Comparison of ENCODE assay signal across 18 cellular contexts in the genomic region with DNA sequence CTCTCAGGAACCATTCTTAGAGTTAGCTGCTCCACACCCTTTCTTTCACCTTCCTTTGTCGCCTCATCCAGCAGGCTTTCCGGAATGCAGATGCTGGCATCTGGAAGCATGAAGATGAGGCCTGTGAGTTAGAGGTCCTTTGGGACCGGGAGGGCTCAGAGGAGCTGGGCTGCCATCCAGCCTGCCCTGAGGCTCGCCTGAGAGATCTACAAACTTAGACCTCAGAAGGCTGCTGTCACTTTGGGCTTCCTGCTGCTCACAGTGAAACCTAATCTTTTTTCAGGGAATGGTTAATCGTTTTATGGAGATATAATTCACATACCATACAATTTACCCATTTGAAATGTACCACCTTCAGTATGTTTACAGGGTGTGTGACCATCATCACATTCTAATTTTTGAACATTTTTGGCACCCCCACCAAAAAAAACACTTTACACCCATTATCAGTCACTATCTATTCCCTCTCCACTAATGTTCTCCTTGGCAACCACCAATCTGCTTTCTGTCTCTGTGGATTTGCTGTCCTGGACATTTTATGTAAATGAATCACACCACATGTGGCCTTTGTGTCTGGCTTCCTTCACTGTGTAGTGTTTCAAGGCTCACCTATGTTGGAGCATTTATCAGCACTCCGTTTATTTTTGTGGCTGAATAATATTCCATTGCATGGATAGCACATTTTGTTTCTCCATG. TPM values are rescaled to one million over a fixed set of nuclear protein-coding genes. Genes with fewer than 3 reads are reported as not detected.
A peak's percentile ranks its signal among the peaks of the same experiment; 100 is the strongest.
DNase-seq lines count a peak whose midpoint lies in the region; ATAC-seq and TF ChIP-seq lines count a peak whose summit lies in the region.
"Had no signal": no experiment of that assay in that cellular context is flagged by ENCODE, and none has a peak within 500 bp of the region (broad histone marks: within the 10 kb centered on the region; RNA-seq: fewer than 3 reads in every experiment).

No MANE protein-coding gene starts in this region.

- intact Hi-C loops in Calu3 (cut with micrococcal nuclease; ENCODE audit: unreplicated experiment) = no loop called here

- TF ChIP-seq CTCF in Calu3 (IDR thresholded peaks at IDR 0.05; ENCODE audit: unreplicated experiment) = no peak

- peaks cover 21% of the 10 kb centered on the region for H3K27me3 Mint-ChIP-seq in Calu3 (ENCODE audit: unreplicated experiment)
- H3K27me3 Mint-ChIP-seq in stimulated activated naive B cell treated with anti-CD40 and anti-IgM and Interleukin-4, amounts not matched to agents 10 μg/mL and 1 μg/mL and 100 μg/mL, for 72 hours = peaks cover 17 to 18% of the 10 kb centered on the region in 2 donors

- CTCF ChIA-PET in Calu3 (lab: Charles Lee) = interaction anchor here (0.7 kb wide), 1 partner anchor 280 kb away, joined by 6 read pairs; no protein-coding TSS in a partner anchor

- DNase-seq in A172 (ENCODE audit: low spot score) = peak; percentile 37
- DNase-seq in Calu3 = no peak
- peak; percentile 63 for DNase-seq in RPMI7951 (ENCODE audit: low read depth)
- peak; percentile 83 for DNase-seq in fibroblast of gingiva (ENCODE audit: low read depth)
- DNase-seq in NOMO-1 (lab: John Stamatoyannopoulos, UW; ENCODE audit: unreplicated experiment in 2 of 2) = no peak
- no peak for DNase-seq in effector CD8-positive, alpha-beta T cell (lab: John Stamatoyannopoulos, UW)
- no peak for DNase-seq in stimulated activated naive B cell treated with anti-CD40 and anti-IgM and Interleukin-4, amounts not matched to agents 10 μg/mL and 1 μg/mL and 100 μg/mL, for 72 hours
- no peak for DNase-seq in NCI-H446 treated with DMSO at 0.1 percent for 48 hours (lab: John Stamatoyannopoulos, UW)
- DNase-seq: activated CD4-positive, alpha-beta T cell treated with anti-CD3 and anti-CD28 coated beads, Interleukin-2, amount 50 U/mL, for 1 hour; CD4-positive, CD25-positive, alpha-beta regulatory T cell; immature natural killer cell; KG1; NCI-H1930; OCI-M1; substantia nigra; T-helper 1 cell had no signal

- H3K36me3 Mint-ChIP-seq in Calu3 (ENCODE audit: insufficient read depth, unreplicated experiment) = peaks cover 9% of the 10 kb centered on the region
- H3K36me3 Mint-ChIP-seq in stimulated activated naive B cell treated with anti-CD40 and anti-IgM and Interleukin-4, amounts not matched to agents 10 μg/mL and 1 μg/mL and 100 μg/mL, for 72 hours = no peaks in the 10 kb centered on the region
- H3K36me3 Mint-ChIP-seq: CD4-positive, CD25-positive, alpha-beta regulatory T cell; immature natural killer cell had no signal

- no TSS peak for BruUV-seq in Calu3 (replicated peaks; lab: Mats Ljungman, UMichigan)

- H3K27ac Mint-ChIP-seq in Calu3 (ENCODE audit: unreplicated experiment) = peak overlapping the region; percentile 27
- H3K27ac Mint-ChIP-seq in stimulated activated naive B cell treated with anti-CD40 and anti-IgM and Interleukin-4, amounts not matched to agents 10 μg/mL and 1 μg/mL and 100 μg/mL, for 72 hours = no peak overlapping the region
- H3K27ac Mint-ChIP-seq: CD4-positive, CD25-positive, alpha-beta regulatory T cell had no signal

- H3K9me3 Mint-ChIP-seq in Calu3 (ENCODE audit: low read depth, unreplicated experiment) = no peaks in the 10 kb centered on the region
- peaks cover 0 to 1% of the 10 kb centered on the region in 2 donors for H3K9me3 Mint-ChIP-seq in stimulated activated naive B cell treated with anti-CD40 and anti-IgM and Interleukin-4, amounts not matched to agents 10 μg/mL and 1 μg/mL and 100 μg/mL, for 72 hours
- H3K9me3 Mint-ChIP-seq: CD4-positive, CD25-positive, alpha-beta regulatory T cell; central memory CD8-positive, alpha-beta T cell; immature natural killer cell had no signal

- H3K4me3 Mint-ChIP-seq in Calu3 (ENCODE audit: low read depth, unreplicated experiment) = no peak overlapping the region
- H3K4me3 Mint-ChIP-seq in stimulated activated naive B cell treated with anti-CD40 and anti-IgM and Interleukin-4, amounts not matched to agents 10 μg/mL and 1 μg/mL and 100 μg/mL, for 72 hours = no peak overlapping the region
- H3K4me3 Mint-ChIP-seq: central memory CD8-positive, alpha-beta T cell; immature natural killer cell had no signal

- no peak for ATAC-seq in stimulated activated naive B cell treated with anti-CD40 and anti-IgM and Interleukin-4, amounts not matched to agents 10 μg/mL and 1 μg/mL and 100 μg/mL, for 72 hours (replicated peaks)
- ATAC-seq: sciatic nerve had no signal

- H3K4me1 Mint-ChIP-seq in Calu3 (ENCODE audit: low read depth, unreplicated experiment) = no peaks in the 10 kb centered on the region
- peaks cover 2 to 7% of the 10 kb centered on the region in 2 donors for H3K4me1 Mint-ChIP-seq in stimulated activated naive B cell treated with anti-CD40 and anti-IgM and Interleukin-4, amounts not matched to agents 10 μg/mL and 1 μg/mL and 100 μg/mL, for 72 hours

RNA-seq across cellular contexts. Expression of a gene that starts 20.0 kb away (rescaled TPM):
- 33.9 and 44.2 TPM in 2 replicates for total RNA-seq in A172 (2014; rRNA removed; shearing (Covaris generic))
- total RNA-seq in Calu3 (2022) = 41.5 and 48.9 TPM in 2 replicates
- total RNA-seq in RPMI7951 (2014; rRNA removed; shearing (Covaris generic)) = 69.1 and 70.7 TPM in 2 replicates

Comparison
In these comparisons a context has a peak if more than half of its experiments do, and no peak if none do; other contexts are left out.
1. DNase-seq: peak in A172 (single experiment), RPMI7951 (single experiment) and fibroblast of gingiva (single experiment); none in Calu3 (single experiment), NOMO-1 (0 of 2), effector CD8-positive, alpha-beta T cell (single experiment), stimulated activated naive B cell treated with anti-CD40 and anti-IgM and Interleukin-4, amounts not matched to agents 10 μg/mL and 1 μg/mL and 100 μg/mL, for 72 hours (single experiment) and NCI-H446 treated with DMSO at 0.1 percent for 48 hours (single experiment).